1 cellular context compared by ENCODE assay signal in genomic region chr12:109309441-109310246, GRCh38.
TF ChIP-seq lines count a peak whose summit lies in the region.

No MANE protein-coding gene starts in this region.

TF ChIP-seq in K562, 482 proteins besides CTCF, POLR2A, EP300 and RAD21 (continued from another document):
- peak; percentile 14; the same call in 1 of the 2 replicates for TF ChIP-seq ZBTB7A (IDR thresholded peaks at IDR 0.05; ENCODE audit: borderline replicate concordance, control insufficient read depth, low read depth, low read length)
